19 cellular contexts compared by ENCODE assay signal in the genomic region with DNA sequence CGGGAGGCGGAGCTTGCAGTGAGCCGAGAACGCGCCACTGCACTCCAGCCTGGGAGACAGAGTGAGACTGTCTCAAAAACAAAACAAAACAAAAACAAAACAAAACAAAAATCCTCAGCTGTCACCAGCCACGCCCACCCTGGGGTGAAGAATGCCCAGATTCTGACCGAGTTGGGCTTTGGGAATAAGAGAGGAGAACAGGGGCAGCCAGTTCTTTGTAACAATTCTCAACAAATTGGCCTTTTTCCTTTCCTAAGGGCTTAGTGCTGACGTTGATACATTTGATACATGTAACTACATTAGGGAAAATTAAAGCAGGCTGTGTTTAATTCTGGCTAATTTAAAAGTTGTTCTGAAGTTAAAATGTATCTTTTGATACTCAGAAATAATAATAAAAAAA.
"Had no signal": no experiment of that assay in that cellular context is flagged by ENCODE, and none has a peak within 500 bp of the region (broad histone marks: within the 10 kb centered on the region; RNA-seq: fewer than 3 reads in every experiment).

No MANE protein-coding gene starts in this region.

- H3K4me3 ChIP-seq: colonic mucosa, heart right ventricle, left lung, prostate gland, right atrium auricular region, sigmoid colon, skin epidermis, spleen had no signal

- H3K4me1 ChIP-seq: colonic mucosa, heart right ventricle, left lung, prostate gland, right atrium auricular region, sigmoid colon, spleen had no signal

- H3K9me3 ChIP-seq: colonic mucosa, prostate gland, right atrium auricular region, sigmoid colon had no signal

- DNase-seq: colonic mucosa; dermis blood vessel endothelial cell; effector memory CD8-positive, alpha-beta T cell; foreskin melanocyte; glutamatergic neuron; heart right ventricle; hippocampal formation; left cardiac atrium; left lung; mesenchymal stem cell; naive thymus-derived CD8-positive, alpha-beta T cell; nephron progenitor cell; nucleus accumbens; sigmoid colon; spleen; stimulated activated naive B cell treated with anti-CD40 and anti-IgM and Interleukin-4, amounts not matched to agents 10 μg/mL and 1 μg/mL and 100 μg/mL, for 72 hours had no signal

- H3K27me3 ChIP-seq: colonic mucosa, heart right ventricle, left lung, right atrium auricular region, sigmoid colon, spleen had no signal

- ATAC-seq: effector memory CD8-positive, alpha-beta T cell; heart right ventricle; left cardiac atrium; left lung; naive thymus-derived CD8-positive, alpha-beta T cell; stimulated activated naive B cell treated with anti-CD40 and anti-IgM and Interleukin-4, amounts not matched to agents 10 μg/mL and 1 μg/mL and 100 μg/mL, for 72 hours had no signal

- H3K36me3 ChIP-seq: colonic mucosa, heart right ventricle, left lung, prostate gland, right atrium auricular region, sigmoid colon, spleen had no signal

- H3K27ac ChIP-seq: colonic mucosa, heart right ventricle, left lung, prostate gland, right atrium auricular region, sigmoid colon, skin epidermis, spleen had no signal
